In the genomic region with DNA sequence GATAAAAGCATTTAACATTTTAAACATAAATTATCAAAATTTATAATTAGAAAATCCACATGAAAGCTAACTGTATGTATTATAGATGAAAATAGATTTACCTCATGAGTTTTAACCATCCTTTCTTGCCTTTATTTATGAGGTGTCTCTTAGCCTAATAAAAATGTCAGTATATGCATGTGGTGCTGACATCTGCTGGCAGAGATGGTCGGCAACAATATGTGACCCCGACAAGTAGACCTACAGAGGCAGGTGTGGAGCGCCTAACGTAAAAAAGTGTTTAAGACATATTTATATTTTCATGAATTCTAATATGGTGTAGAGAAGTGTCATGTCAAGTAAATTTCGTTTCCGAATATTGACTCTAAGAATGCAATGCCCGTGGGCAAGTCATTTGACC, we compare ENCODE assay signal across 9 cellular contexts.
DNase-seq lines count a peak whose midpoint lies in the region; FAIRE-seq and TF ChIP-seq lines count a peak whose summit lies in the region.
"Had no signal": no experiment of that assay in that cellular context is flagged by ENCODE, and none has a peak within 500 bp of the region (broad histone marks: within the 10 kb centered on the region; RNA-seq: fewer than 3 reads in every experiment).

No MANE protein-coding gene starts in this region.

- H3K4me1 ChIP-seq in small intestine (ENCODE audit: control insufficient read depth in 2 of 2, insufficient read depth in 1 of 2, low read depth in 1 of 2, low read length in 1 of 2) (no peaks in the 10 kb centered on the region), spleen (no peaks in the 10 kb centered on the region)

- TF ChIP-seq CTCF in bronchial epithelial cell (IDR thresholded peaks at IDR 0.05; ENCODE audit: insufficient read depth, low read length, severe bottlenecking) (peak; percentile 35), spleen (IDR thresholded peaks at IDR 0.05 in 8 of 11, conservative IDR thresholded peaks at IDR 0.05 in 3 of 11) (peak in 1 of 11 experiments; percentile 15)

- 33 to 39% (median 38%) methylated on average over 7 of the region's 7 CpGs for WGBS in small intestine, 3 donors
- WGBS in spleen, 5 donors, result 38 to 46% (median 43%) methylated on average over 7 of the region's 7 CpGs

- FAIRE-seq in bronchial epithelial cell (lab: Jason Lieb, UNC) (no peak), small intestine (lab: Jason Lieb, UNC) (no peak)

- intact Hi-C loops in spleen (cut with DNase I; ENCODE audit: low total_unique reads), result no loop called here

- TF ChIP-seq POLR2A in spleen (IDR thresholded peaks at IDR 0.05), result no peak

- no peaks in the 10 kb centered on the region for H3K9me3 ChIP-seq in small intestine (ENCODE audit: control insufficient read depth, low read depth)
- H3K9me3 ChIP-seq in spleen, result no peaks in the 10 kb centered on the region

- no peak overlapping the region for H3K27ac ChIP-seq in small intestine (ENCODE audit: low read depth in 1 of 2, low read length in 1 of 2)
- no peak overlapping the region for H3K27ac ChIP-seq in spleen

- H3K4me3 ChIP-seq in bronchial epithelial cell (ENCODE audit: low read depth, low read length) (no peak overlapping the region), small intestine (ENCODE audit: low read depth in 1 of 2, low read length in 2 of 2) (no peak overlapping the region), spleen (no peak overlapping the region)

- H3K27me3 ChIP-seq in bronchial epithelial cell (ENCODE audit: control insufficient read depth, insufficient read depth, low read length), result no peaks in the 10 kb centered on the region
- no peaks in the 10 kb centered on the region for H3K27me3 ChIP-seq in small intestine (ENCODE audit: control insufficient read depth in 2 of 2, insufficient read depth in 2 of 2, low read length in 2 of 2)
- H3K27me3 ChIP-seq in spleen (replicated peaks in 1 of 7), result no peaks in the 10 kb centered on the region

- DNase-seq in SIG-M5 treated with dmso at 0.1 percent for 504 hours (lab: John Stamatoyannopoulos, UW; ENCODE audit: unreplicated experiment), result peak; percentile 3
- DNase-seq in SIG-M5 (lab: John Stamatoyannopoulos, UW), result no peak
- peak; percentile 14 for DNase-seq in NCI-H1092 treated with DMSO at 0.1 percent for 48 hours (lab: John Stamatoyannopoulos, UW)
- DNase-seq in bronchial epithelial cell (ENCODE audit: low read depth), result peak; percentile 14
- DNase-seq in small intestine, result peak; percentile 17
- DNase-seq in C1 segment of cervical spinal cord (lab: John Stamatoyannopoulos, UW), result no peak
- no peak for DNase-seq in cerebellum (ENCODE audit: low spot score)
- no peak for DNase-seq in spleen
- DNase-seq: activated CD4-positive, alpha-beta T cell treated with anti-CD3 and anti-CD28 coated beads, Interleukin-2, amount 50 U/mL, for 48 hours had no signal

- H3K36me3 ChIP-seq in bronchial epithelial cell (ENCODE audit: control insufficient read depth, insufficient read depth, low read length), result no peaks in the 10 kb centered on the region
- H3K36me3 ChIP-seq in small intestine (ENCODE audit: control insufficient read depth in 2 of 2, insufficient read depth in 2 of 2, low read length in 2 of 2), result no peaks in the 10 kb centered on the region
- no peaks in the 10 kb centered on the region for H3K36me3 ChIP-seq in spleen

Comparison
In these comparisons a context has a peak if more than half of its experiments do, and no peak if none do; other contexts are left out.
1. DNase-seq: peak in SIG-M5 treated with dmso at 0.1 percent for 504 hours (single experiment), NCI-H1092 treated with DMSO at 0.1 percent for 48 hours (single experiment), bronchial epithelial cell (single experiment) and small intestine (single experiment); none in SIG-M5 (single experiment), C1 segment of cervical spinal cord (0 of 14), cerebellum (single experiment) and spleen (single experiment).